ENCODE assay signal across 18 cellular contexts in genomic region chr11:88529426-88529825, GRCh38.
"Had no signal": no experiment of that assay in that cellular context is flagged by ENCODE, and none has a peak within 500 bp of the region (broad histone marks: within the 10 kb centered on the region; RNA-seq: fewer than 3 reads in every experiment).

No MANE protein-coding gene starts in this region.

- H3K4me1 Mint-ChIP-seq: naive thymus-derived CD4-positive, alpha-beta T cell had no signal

- H3K27ac Mint-ChIP-seq: dendritic cell treated with granulocyte-macrophage colony-stimulating factor and Interleukin-4, amounts not matched to agents 40 ng/mL and 50 ng/mL, for 4 days; naive thymus-derived CD4-positive, alpha-beta T cell had no signal

- H3K4me3 Mint-ChIP-seq: dendritic cell treated with granulocyte-macrophage colony-stimulating factor and Interleukin-4, amounts not matched to agents 40 ng/mL and 50 ng/mL, for 4 days; naive thymus-derived CD4-positive, alpha-beta T cell had no signal

- ATAC-seq: gastrocnemius medialis; heart right ventricle; left cardiac atrium; left lung; left ventricle myocardium superior; lower lobe of right lung; naive thymus-derived CD4-positive, alpha-beta T cell had no signal

- DNase-seq: colonic mucosa; cortex of kidney; effector CD8-positive, alpha-beta T cell; foreskin fibroblast; foreskin melanocyte; gastrocnemius medialis; glutamatergic neuron; head of caudate nucleus; heart right ventricle; hippocampal formation; left cardiac atrium; left lung; left ventricle myocardium superior; lower lobe of right lung; mesenchymal stem cell; midbrain; naive thymus-derived CD4-positive, alpha-beta T cell had no signal
